27 cellular contexts compared by ENCODE assay signal in genomic region chr3:186775999-186776398, GRCh38. TPM values are rescaled to one million over a fixed set of nuclear protein-coding genes. Genes with fewer than 3 reads are reported as not detected.
DNase-seq lines count a peak whose midpoint lies in the region; ATAC-seq, FAIRE-seq and TF ChIP-seq lines count a peak whose summit lies in the region.
"Had no signal": no experiment of that assay in that cellular context is flagged by ENCODE, and none has a peak within 500 bp of the region (broad histone marks: within the 10 kb centered on the region; RNA-seq: fewer than 3 reads in every experiment).

No MANE protein-coding gene starts in this region.

- H4K20me1 ChIP-seq in GM23248 (ENCODE audit: insufficient read depth) (no peaks in the 10 kb centered on the region), Karpas-422 (ENCODE audit: insufficient read depth, low read depth, low read length) (0 out of 2 replicates have a peak, but pooled peaks cover 3% of the 10 kb centered on the region), H1 (replicated peaks in 1 of 2; ENCODE audit: control insufficient read depth in 1 of 2, insufficient read depth in 2 of 2, low read length in 2 of 2) (no peaks in the 10 kb centered on the region), neural progenitor cell (ENCODE audit: low read depth) (no peaks in the 10 kb centered on the region)

- H3K27me3 ChIP-seq in GM23248 (replicated peaks; ENCODE audit: insufficient read depth) (no peaks in the 10 kb centered on the region), Karpas-422 (ENCODE audit: low read length) (no peaks in the 10 kb centered on the region), H1 (replicated peaks in 1 of 4; ENCODE audit: control insufficient read depth in 3 of 4, extremely low read depth in 1 of 4, insufficient read depth in 3 of 4, low read length in 3 of 4) (peaks cover 0 to 3% (median 0%) of the 10 kb centered on the region in 4 experiments; a peak in 2 of 7 replicates), neural progenitor cell (peaks cover 11% of the 10 kb centered on the region)
- H3K27me3 ChIP-seq: foreskin keratinocyte had no signal

- H2BK20ac ChIP-seq in H1 (ENCODE audit: low read length) = no peak overlapping the region

- H3K9ac ChIP-seq in GM23248 = no peak overlapping the region
- no peak overlapping the region for H3K9ac ChIP-seq in Karpas-422 (ENCODE audit: low read length)
- H3K9ac ChIP-seq in H1 (replicated peaks in 1 of 4; ENCODE audit: extremely low read depth in 1 of 4, low read depth in 3 of 4, low read length in 3 of 4) = no peak overlapping the region
- H3K9ac ChIP-seq in neural progenitor cell = no peak overlapping the region

- H2BK5ac ChIP-seq in H1 (ENCODE audit: low read depth, low read length) = peak overlapping the region; percentile 18; the same call in 1 of the 2 replicates

- in situ Hi-C loops in GM23248 (cut with MboI) = no loop called here

- peak overlapping the region; percentile 7; the same call in 1 of the 2 replicates for H3K18ac ChIP-seq in H1 (ENCODE audit: extremely low read depth, low read length)

- H3K79me2 ChIP-seq in GM23248 (ENCODE audit: insufficient read depth) = no peaks in the 10 kb centered on the region
- H3K79me2 ChIP-seq in Karpas-422 (ENCODE audit: low read length) = no peaks in the 10 kb centered on the region
- no peaks in the 10 kb centered on the region for H3K79me2 ChIP-seq in H1 (ENCODE audit: control insufficient read depth in 1 of 2, insufficient read depth in 2 of 2, low read length in 2 of 2)
- no peaks in the 10 kb centered on the region for H3K79me2 ChIP-seq in neural progenitor cell (ENCODE audit: low read depth)

- H3F3A ChIP-seq in GM23248 (ENCODE audit: insufficient read depth) = no peaks in the 10 kb centered on the region
- no peaks in the 10 kb centered on the region for H3F3A ChIP-seq in neural progenitor cell (ENCODE audit: low read depth)

- no peaks in the 10 kb centered on the region for H3K4me1 ChIP-seq in GM23248 (ENCODE audit: insufficient read depth)
- peaks cover 33% of the 10 kb centered on the region for H3K4me1 ChIP-seq in Karpas-422 (ENCODE audit: low read length)
- peaks cover 0 to 19% (median 5%) of the 10 kb centered on the region in 4 experiments; a peak in 6 of 7 replicates for H3K4me1 ChIP-seq in H1 (replicated peaks in 1 of 4; ENCODE audit: control insufficient read depth in 3 of 4, insufficient read depth in 4 of 4, low read length in 3 of 4)
- no peaks in the 10 kb centered on the region for H3K4me1 ChIP-seq in neural progenitor cell

- H3K4me2 ChIP-seq in GM23248 (ENCODE audit: unreplicated experiment) (no peak overlapping the region), Karpas-422 (ENCODE audit: low read depth, low read length, poor library complexity, severe bottlenecking) (peak overlapping the region; percentile 20), H1 (ENCODE audit: insufficient read depth in 1 of 2, low read depth in 2 of 2, low read length in 2 of 2) (peak overlapping the region; percentile 3 to 9; a peak in 2 of 4 replicates), neural progenitor cell (no peak overlapping the region)

- peak; percentile 32 for DNase-seq in GM23248
- peak; percentile 67 for DNase-seq in Karpas-422
- DNase-seq in H1 (ENCODE audit: low read depth in 1 of 2, low spot score in 2 of 2) = peak in 1 of 2 experiments; percentile 59
- peak; percentile 20 for DNase-seq in neural progenitor cell (ENCODE audit: low spot score)
- no peak for DNase-seq in endothelial cell (ENCODE audit: low spot score)
- DNase-seq in OCI-M1 (lab: John Stamatoyannopoulos, UW) = no peak
- DNase-seq: activated CD4-positive, CD25-positive, alpha-beta regulatory T cell treated with anti-CD3 and anti-CD28 coated beads, Interleukin-2, amount 50 U/mL, for 72 hours; activated CD8-positive, alpha-beta T cell treated with anti-CD3 and anti-CD28 coated beads, Interleukin-2, amount 10 ng/mL, durations not matched to agents 7 days and 5 days; activated naive CD4-positive, alpha-beta T cell; activated T-cell treated with anti-CD3 and anti-CD28 coated beads, Interleukin-2, amount 50 U/mL, for 4 hours; AML-193; central memory CD4-positive, alpha-beta T cell; DND-41; foreskin keratinocyte; KBM-7; kidney glomerular epithelial cell; NCI-H187; NCI-H526 treated with DMSO at 0.1 percent for 48 hours; stimulated activated CD4-positive, alpha-beta T cell treated with anti-CD3 and anti-CD28 coated beads, Interleukin-4, amount 100 ng/mL, for 1 hour; stimulated activated naive CD4-positive, alpha-beta T cell treated with Interleukin-2 at 50 U/mL for 16 hours had no signal

- no peak overlapping the region for H2BK120ac ChIP-seq in H1 (replicated peaks; ENCODE audit: low read depth, low read length)

- H3K23me2 ChIP-seq in H1 (ENCODE audit: low read depth, low read length) = no peaks in the 10 kb centered on the region

- H3K23ac ChIP-seq in H1 (ENCODE audit: insufficient read length) = no peak overlapping the region

- H3K36me3 ChIP-seq in GM23248 (ENCODE audit: low read depth) (no peaks in the 10 kb centered on the region), Karpas-422 (ENCODE audit: insufficient read depth, low read length) (no peaks in the 10 kb centered on the region), H1 (ENCODE audit: control insufficient read depth in 2 of 4, insufficient read depth in 4 of 4, low read length in 3 of 4) (no peaks in the 10 kb centered on the region), neural progenitor cell (no peaks in the 10 kb centered on the region)
- H3K36me3 ChIP-seq: neutrophil, thoracic aorta had no signal

- H3K4me1 Mint-ChIP-seq in neural progenitor cell = peaks cover 8% of the 10 kb centered on the region
- no peaks in the 10 kb centered on the region for H3K4me1 Mint-ChIP-seq in endothelial cell (ENCODE audit: unreplicated experiment)

- H3K27me3 Mint-ChIP-seq in neural progenitor cell (ENCODE audit: insufficient read depth, low read depth) (peaks cover 3% of the 10 kb centered on the region), endothelial cell (ENCODE audit: unreplicated experiment) (peaks cover 5% of the 10 kb centered on the region)

- H4K5ac ChIP-seq in H1 (ENCODE audit: insufficient read length, low read depth, low read length) = no peak overlapping the region

- no peak for TF ChIP-seq POLR2A in H1 (IDR thresholded peaks at IDR 0.05; ENCODE audit: control extremely low read depth in 1 of 2, low read depth in 2 of 2, low read length in 2 of 2)

- peak overlapping the region; percentile 27; the same call in 1 of the 2 replicates for H2BK12ac ChIP-seq in H1 (ENCODE audit: low read depth, low read length)

- no peak overlapping the region for H2AK5ac ChIP-seq in H1 (ENCODE audit: low read depth, low read length)

- H3K14ac ChIP-seq in H1 (ENCODE audit: insufficient read length) = no peak overlapping the region

- 41 to 43% methylated on average over 8 of the region's 8 CpGs for WGBS in GM23248 (ENCODE audit: low coverage in 1 of 2, low lambda C conversion rate in 2 of 2, missing lambda C conversion rate in 2 of 2), 2 experiments
- 18% methylated on average over 8 of the region's 8 CpGs; no CpG with 5 or more reads in 1 of the 2 experiments for WGBS in H1 (ENCODE audit: extremely low coverage in 1 of 2, insufficient coverage in 1 of 2, insufficient read length in 1 of 2, insufficient replicate concordance in 2 of 2, low coverage in 1 of 2, low lambda C conversion rate in 2 of 2, missing lambda C conversion rate in 1 of 2), 2 experiments

- H3K79me1 ChIP-seq in H1 (ENCODE audit: low read depth, low read length) = no peaks in the 10 kb centered on the region

- H3K9me3 ChIP-seq in GM23248 (ENCODE audit: low read depth) = no peaks in the 10 kb centered on the region
- no peaks in the 10 kb centered on the region for H3K9me3 ChIP-seq in Karpas-422 (ENCODE audit: low read length)
- no peaks in the 10 kb centered on the region for H3K9me3 ChIP-seq in H1 (ENCODE audit: insufficient read depth in 2 of 2, low read depth in 1 of 2, low read length in 1 of 2)
- H3K9me3 ChIP-seq in neural progenitor cell (ENCODE audit: low read depth) = no peaks in the 10 kb centered on the region
- H3K9me3 ChIP-seq: neutrophil, thoracic aorta had no signal

- FAIRE-seq in H1 (lab: Jason Lieb, UNC) = no peak

- no peak overlapping the region for H3K27ac Mint-ChIP-seq in neural progenitor cell
- no peak overlapping the region for H3K27ac Mint-ChIP-seq in endothelial cell (ENCODE audit: unreplicated experiment)
- H3K27ac Mint-ChIP-seq: activated CD8-positive, alpha-beta T cell treated with anti-CD3 and anti-CD28 coated beads, Interleukin-2, amount 10 ng/mL, durations not matched to agents 7 days and 5 days had no signal

- no peak overlapping the region for H3K4ac ChIP-seq in H1 (replicated peaks; ENCODE audit: insufficient read length, low read depth, low read length)

- CTCF ChIA-PET in H1 (lab: Charles Lee; ENCODE audit: partially characterized antibody) = no interaction called here

- H3K4me3 Mint-ChIP-seq in neural progenitor cell = no peak overlapping the region
- H3K4me3 Mint-ChIP-seq in endothelial cell (ENCODE audit: unreplicated experiment) = no peak overlapping the region
- H3K4me3 Mint-ChIP-seq: activated CD8-positive, alpha-beta T cell treated with anti-CD3 and anti-CD28 coated beads, Interleukin-2, amount 10 ng/mL, durations not matched to agents 7 days and 5 days; activated T-cell treated with anti-CD3 and anti-CD28 coated beads, Interleukin-2, amount 50 U/mL, for 4 hours had no signal

- H3K56ac ChIP-seq in H1 (replicated peaks; ENCODE audit: insufficient read length, low read depth, low read length) = no peak overlapping the region

- H3K9me3 Mint-ChIP-seq in neural progenitor cell (no peaks in the 10 kb centered on the region), endothelial cell (ENCODE audit: unreplicated experiment) (no peaks in the 10 kb centered on the region)

- peak in 1 of 2 experiments; percentile 11; a peak in 1 of 4 replicates for TF ChIP-seq RAD21 in H1 (IDR thresholded peaks at IDR 0.05 in 1 of 2, conservative IDR thresholded peaks at IDR 0.05 in 1 of 2; ENCODE audit: low read depth in 2 of 2, low read length in 2 of 2)

- TF ChIP-seq EP300 in H1 (IDR thresholded peaks at IDR 0.05; ENCODE audit: borderline replicate concordance in 1 of 2, low read depth in 2 of 2, low read length in 2 of 2) = no peak

- H3K36me3 Mint-ChIP-seq in neural progenitor cell (no peaks in the 10 kb centered on the region), endothelial cell (ENCODE audit: low read depth, unreplicated experiment) (no peaks in the 10 kb centered on the region)

- no peak overlapping the region for H2BK15ac ChIP-seq in H1 (ENCODE audit: low read length)

- H3K4me3 ChIP-seq in GM23248 (no peak overlapping the region), Karpas-422 (ENCODE audit: low read length) (no peak overlapping the region), H1 (ENCODE audit: extremely low read depth in 1 of 4, insufficient read depth in 2 of 4, low read depth in 3 of 4, low read length in 4 of 4) (no peak overlapping the region; a peak in 1 of 8 replicates), neural progenitor cell (no peak overlapping the region)
- H3K4me3 ChIP-seq: thoracic aorta had no signal

- ATAC-seq in GM18861 (IDR thresholded peaks at IDR 0.05; ENCODE audit: unreplicated experiment) = no peak
- ATAC-seq: activated CD8-positive, alpha-beta T cell treated with anti-CD3 and anti-CD28 coated beads, Interleukin-2, amount 10 ng/mL, durations not matched to agents 7 days and 5 days; activated T-cell treated with anti-CD3 and anti-CD28 coated beads, Interleukin-2, amount 50 U/mL, for 4 hours; foreskin keratinocyte had no signal

- H3K9me2 ChIP-seq in GM23248 (ENCODE audit: insufficient read depth) = no peaks in the 10 kb centered on the region
- no peaks in the 10 kb centered on the region for H3K9me2 ChIP-seq in Karpas-422 (replicated peaks; ENCODE audit: insufficient read depth, low read length)

- POLR2A ChIA-PET in H1 (lab: Charles Lee; ENCODE audit: partially characterized antibody) = interaction anchor here (1.2 kb wide), 2 partner anchors 9 to 13 kb away, joined by 6 to 12 read pairs; no protein-coding TSS in a partner anchor

- TF ChIP-seq CTCF in H1 (IDR thresholded peaks at IDR 0.05; ENCODE audit: control extremely low read depth in 1 of 3, insufficient read depth in 1 of 3, low read depth in 1 of 3, low read length in 3 of 3) = peak in 2 of 3 experiments; percentile 5 to 34; a peak in 2 of 4 replicates
- no peak for TF ChIP-seq CTCF in neural progenitor cell (IDR thresholded peaks at IDR 0.05)
- no peak for TF ChIP-seq CTCF in endothelial cell (IDR thresholded peaks at IDR 0.05; ENCODE audit: unreplicated experiment)

- H4K91ac ChIP-seq in H1 (replicated peaks; ENCODE audit: insufficient read length, low read length) = no peak overlapping the region

- H2AFZ ChIP-seq in GM23248 (peak overlapping the region; percentile 31; the same call in 1 of the 2 replicates), Karpas-422 (ENCODE audit: low read length) (no peak overlapping the region), H1 (ENCODE audit: low read length) (no peak overlapping the region), neural progenitor cell (replicated peaks) (peak overlapping the region; percentile 22)

- no peak overlapping the region for H3K27ac ChIP-seq in GM23248
- H3K27ac ChIP-seq in Karpas-422 (ENCODE audit: low read length) = no peak overlapping the region
- no peak overlapping the region for H3K27ac ChIP-seq in H1 (ENCODE audit: low read depth, low read length)
- H3K27ac ChIP-seq in neural progenitor cell = no peak overlapping the region
- H3K27ac ChIP-seq: epithelial cell of prostate, foreskin keratinocyte, neutrophil, thoracic aorta had no signal

- H4K8ac ChIP-seq in H1 (ENCODE audit: extremely low read depth, insufficient read depth, low read length) = no peak overlapping the region

RNA-seq across cellular contexts. Expression of gene EIF4A2, which starts 7.4 kb away (rescaled TPM):
- total RNA-seq in GM23248 (2014; rRNA removed; shearing (Covaris generic)) = 426 and 469 TPM in 2 replicates
- polyA plus RNA-seq in GM23248 (2016; fragmentation: Nextera tagmentation; extraction: Ambion mirVana) = 122 TPM in 2 replicates
- 541 and 657 TPM in 2 replicates for total RNA-seq in Karpas-422 (2014; rRNA removed; shearing (Covaris generic); ENCODE audit: low replicate concordance)
- 596 and 604 TPM in 2 replicates for total RNA-seq in H1 (2021; fragmentation: NEBNext Ultra II Directional; extraction: Animal tissue kit (Norgen Biotek cat#: 25700))
- 401 and 527 TPM in 2 replicates for polyA plus RNA-seq in H1 (2011; rRNA removed)
- 703 TPM for polyA plus RNA-seq in H1 (2011; cell fraction: cytosol; rRNA removed)
- polyA plus RNA-seq in H1 (2011; cell fraction: nucleus; rRNA removed) = 238 TPM
- 451 to 490 TPM (median 461 TPM) in 4 replicates for polyA plus RNA-seq in H1 (2012, experiment 1 of 2)
- polyA plus RNA-seq in H1 (2012, experiment 2 of 2) = 41.8 TPM
- 347 TPM for polyA plus RNA-seq in H1 (2013, experiment 1 of 2)
- polyA plus RNA-seq in H1 (2013, experiment 2 of 2) = 339 TPM
- polyA minus RNA-seq in H1 (2011; rRNA and poly(A)+ RNA removed) = 304 and 361 TPM in 2 replicates
- polyA minus RNA-seq in H1 (2011; cell fraction: cytosol; rRNA and poly(A)+ RNA removed) = 434 TPM
- 679 TPM for polyA minus RNA-seq in H1 (2011; cell fraction: nucleus; rRNA and poly(A)+ RNA removed)
- 841 and 1,764 TPM in 2 replicates for total RNA-seq in neural progenitor cell (ENCODE audit: low replicate concordance)
- total RNA-seq in endothelial cell (ENCODE audit: unreplicated experiment) = 260 TPM

RNA-seq across cellular contexts. Expression of gene RFC4, which starts 30.3 kb away (rescaled TPM):
- total RNA-seq in GM23248 (2014; rRNA removed; shearing (Covaris generic)) = 12.0 and 16.2 TPM in 2 replicates
- polyA plus RNA-seq in GM23248 (2016; fragmentation: Nextera tagmentation; extraction: Ambion mirVana) (22.1 and 22.8 TPM in 2 replicates), H1 (2011; rRNA removed) (17.5 and 21.8 TPM in 2 replicates)
- 59.7 and 80.7 TPM in 2 replicates for total RNA-seq in Karpas-422 (2014; rRNA removed; shearing (Covaris generic); ENCODE audit: low replicate concordance)
- 86.9 and 100 TPM in 2 replicates for total RNA-seq in H1 (2021; fragmentation: NEBNext Ultra II Directional; extraction: Animal tissue kit (Norgen Biotek cat#: 25700))
- 49.9 TPM for polyA plus RNA-seq in H1 (2011; cell fraction: cytosol; rRNA removed)
- 31.1 TPM for polyA plus RNA-seq in H1 (2011; cell fraction: nucleus; rRNA removed)
- 96.9 to 123 TPM (median 107 TPM) in 4 replicates for polyA plus RNA-seq in H1 (2012, experiment 1 of 2)
- polyA plus RNA-seq in H1 (2012, experiment 2 of 2) = 26.1 TPM
- polyA plus RNA-seq in H1 (2013, experiment 1 of 2) = 79.6 TPM
- polyA plus RNA-seq in H1 (2013, experiment 2 of 2) = 77.3 TPM
- polyA minus RNA-seq in H1 (2011; rRNA and poly(A)+ RNA removed) = 21.4 and 22.1 TPM in 2 replicates
- 21.3 TPM for polyA minus RNA-seq in H1 (2011; cell fraction: cytosol; rRNA and poly(A)+ RNA removed)
- 32.2 TPM for polyA minus RNA-seq in H1 (2011; cell fraction: nucleus; rRNA and poly(A)+ RNA removed)
- total RNA-seq in neural progenitor cell (ENCODE audit: low replicate concordance) (127 and 187 TPM in 2 replicates), endothelial cell (ENCODE audit: unreplicated experiment) (30.2 TPM)

RNA-seq across cellular contexts. Expression of gene KNG1, which starts 58.8 kb away (rescaled TPM):
- not detected in 2 replicates for total RNA-seq in GM23248 (2014; rRNA removed; shearing (Covaris generic))
- not detected in 2 replicates for polyA plus RNA-seq in GM23248 (2016; fragmentation: Nextera tagmentation; extraction: Ambion mirVana)
- total RNA-seq in Karpas-422 (2014; rRNA removed; shearing (Covaris generic); ENCODE audit: low replicate concordance) = not detected in 2 replicates
- total RNA-seq in H1 (2021; fragmentation: NEBNext Ultra II Directional; extraction: Animal tissue kit (Norgen Biotek cat#: 25700)) = 0.31 TPM in 1 of 2 replicates, not detected in the other
- 0.05 TPM in 1 of 2 replicates, not detected in the other for polyA plus RNA-seq in H1 (2011; rRNA removed)
- 0.03 TPM for polyA plus RNA-seq in H1 (2011; cell fraction: cytosol; rRNA removed)
- polyA plus RNA-seq in H1 (2011; cell fraction: nucleus; rRNA removed) = not detected
- polyA plus RNA-seq in H1 (2012, experiment 1 of 2) = not detected in 4 replicates
- polyA plus RNA-seq in H1 (2012, experiment 2 of 2) = not detected
- 0.32 TPM for polyA plus RNA-seq in H1 (2013, experiment 1 of 2)
- polyA plus RNA-seq in H1 (2013, experiment 2 of 2) = 0.29 TPM
- not detected in 2 replicates for polyA minus RNA-seq in H1 (2011; rRNA and poly(A)+ RNA removed)
- not detected for polyA minus RNA-seq in H1 (2011; cell fraction: cytosol; rRNA and poly(A)+ RNA removed)
- not detected for polyA minus RNA-seq in H1 (2011; cell fraction: nucleus; rRNA and poly(A)+ RNA removed)
- not detected in 2 replicates for total RNA-seq in neural progenitor cell (ENCODE audit: low replicate concordance)
- total RNA-seq in endothelial cell (ENCODE audit: unreplicated experiment) = not detected
- total RNA-seq: activated CD8-positive, alpha-beta T cell treated with anti-CD3 and anti-CD28 coated beads, Interleukin-2, amount 10 ng/mL, durations not matched to agents 7 days and 5 days; dermis microvascular lymphatic vessel endothelial cell; foreskin keratinocyte; lung microvascular endothelial cell; OCI-LY7; thoracic aorta had no signal
- polyA plus RNA-seq: foreskin keratinocyte had no signal

Comparison
In these comparisons a context has a peak if more than half of its experiments do, and no peak if none do; other contexts are left out.
1. DNase-seq: peak in GM23248 (single experiment), Karpas-422 (single experiment) and neural progenitor cell (single experiment); none in endothelial cell (single experiment) and OCI-M1 (single experiment).
2. H2AFZ ChIP-seq: peak in GM23248 (single experiment) and neural progenitor cell (single experiment); none in Karpas-422 (single experiment) and H1 (single experiment).
3. H3K4me2 ChIP-seq: peak in Karpas-422 (single experiment) and H1 (2 of 2); none in GM23248 (single experiment) and neural progenitor cell (single experiment).
4. CTCF ChIP-seq: peak in H1 (2 of 3); none in neural progenitor cell (single experiment) and endothelial cell (single experiment).